38 cellular contexts compared by ENCODE assay signal in the genomic region with DNA sequence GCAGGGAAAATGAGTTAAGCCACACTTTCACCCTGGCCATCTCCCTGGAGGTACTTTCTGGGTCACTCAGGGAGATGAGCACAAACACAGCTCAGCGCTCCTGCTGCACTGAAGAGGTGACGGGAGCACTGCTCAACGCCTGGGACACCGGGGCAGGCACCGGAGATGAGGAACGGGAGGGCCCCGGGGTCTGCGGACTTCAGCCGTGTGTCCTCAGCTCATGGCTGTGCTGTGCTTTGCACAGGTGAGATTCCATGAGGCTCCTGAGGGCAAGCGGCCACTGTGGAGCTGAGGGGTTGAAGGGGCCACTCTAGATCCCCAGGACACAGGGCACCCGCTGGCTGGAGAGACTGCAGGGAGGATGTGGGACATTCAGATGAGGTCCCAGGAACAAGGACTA.
"Had no signal": no experiment of that assay in that cellular context is flagged by ENCODE, and none has a peak within 500 bp of the region (broad histone marks: within the 10 kb centered on the region; RNA-seq: fewer than 3 reads in every experiment).

No MANE protein-coding gene starts in this region.

- DNase-seq: activated effector memory CD4-positive, alpha-beta T cell treated with anti-CD3 and anti-CD28 coated beads, Interleukin-2, amount 50 U/mL, for 16 hours; activated effector memory CD4-positive, alpha-beta T cell treated with Interleukin-2 at 50 U/mL for 16 hours; activated gamma-delta T cell; activated gamma-delta T cell treated with Interleukin-2 at 50 U/mL for 16 hours; activated naive CD4-positive, alpha-beta T cell; activated naive CD4-positive, alpha-beta T cell treated with anti-CD3 and anti-CD28 coated beads for 36 hours; activated naive CD4-positive, alpha-beta T cell treated with anti-CD3 and anti-CD28 coated beads, Interleukin-2, amount 10 ng/mL, durations not matched to agents 7 days and 5 days; activated naive CD4-positive, alpha-beta T cell treated with anti-CD3 and anti-CD28 coated beads, Interleukin-2, amount 50 U/mL, for 16 hours; activated naive CD4-positive, alpha-beta T cell treated with Interleukin-2 at 50 U/mL for 16 hours; activated naive CD8-positive, alpha-beta T cell treated with anti-CD3 and anti-CD28 coated beads for 36 hours; activated naive CD8-positive, alpha-beta T cell treated with anti-CD3 and anti-CD28 coated beads, Interleukin-2, amount 10 ng/mL, durations not matched to agents 7 days and 5 days; activated naive CD8-positive, alpha-beta T cell treated with anti-CD3 and anti-CD28 coated beads, Interleukin-2, amount 50 U/mL, for 24 hours; activated T-cell treated with anti-CD3 and anti-CD28 coated beads, Interleukin-2, amount 50 U/mL, for 1 hour; activated T-cell treated with anti-CD3 and anti-CD28 coated beads, Interleukin-2, amount 50 U/mL, for 24 hours; activated T-cell treated with anti-CD3 and anti-CD28 coated beads, Interleukin-2, amount 50 U/mL, for 4 hours; activated T-cell treated with anti-CD3 and anti-CD28 coated beads, Interleukin-2, amount 50 U/mL, for 48 hours; activated T-cell treated with anti-CD3 and anti-CD28 coated beads, Interleukin-2, amount 50 U/mL, for 72 hours; adrenal gland; amniotic stem cell; amygdala; anterior cingulate cortex; aorta; body of pancreas; brain microvascular endothelial cell; caudate nucleus; central memory CD4-positive, alpha-beta T cell; cerebellar nuclear complex had no signal

- H3K9me3 ChIP-seq: adrenal gland, ascending aorta, body of pancreas had no signal

- H3K9me3 Mint-ChIP-seq: activated naive CD4-positive, alpha-beta T cell treated with anti-CD3 and anti-CD28 coated beads for 36 hours; activated naive CD4-positive, alpha-beta T cell treated with anti-CD3 and anti-CD28 coated beads, Interleukin-2, amount 10 ng/mL, durations not matched to agents 7 days and 5 days; activated T-helper 17 cell treated with anti-CD3 and anti-CD28 coated beads, Interleukin-2, amount 50 U/mL, for 72 hours had no signal

- H3K4me1 ChIP-seq: adrenal gland, ascending aorta, body of pancreas, breast epithelium had no signal

- H3K4me1 Mint-ChIP-seq: activated naive CD4-positive, alpha-beta T cell treated with anti-CD3 and anti-CD28 coated beads, Interleukin-2, amount 10 ng/mL, durations not matched to agents 7 days and 5 days; activated naive CD4-positive, alpha-beta T cell treated with anti-CD3 and anti-CD28 coated beads, Interleukin-2, amount 50 U/mL, for 24 hours; activated naive CD8-positive, alpha-beta T cell treated with anti-CD3 and anti-CD28 coated beads for 36 hours; activated naive CD8-positive, alpha-beta T cell treated with anti-CD3 and anti-CD28 coated beads, Interleukin-2, amount 10 ng/mL, durations not matched to agents 7 days and 5 days; activated naive CD8-positive, alpha-beta T cell treated with anti-CD3 and anti-CD28 coated beads, Interleukin-2, amount 50 U/mL, for 24 hours; activated T-helper 17 cell treated with anti-CD3 and anti-CD28 coated beads, Interleukin-2, amount 50 U/mL, for 72 hours; brain; central memory CD8-positive, alpha-beta T cell had no signal

- H3K36me3 ChIP-seq: adrenal gland, ascending aorta, brain microvascular endothelial cell, breast epithelium, cardiac muscle cell had no signal

- H3K27me3 Mint-ChIP-seq: activated naive CD8-positive, alpha-beta T cell treated with anti-CD3 and anti-CD28 coated beads, Interleukin-2, amount 10 ng/mL, durations not matched to agents 7 days and 5 days had no signal

- H3K36me3 Mint-ChIP-seq: activated naive CD4-positive, alpha-beta T cell treated with anti-CD3 and anti-CD28 coated beads, Interleukin-2, amount 10 ng/mL, durations not matched to agents 7 days and 5 days; activated naive CD4-positive, alpha-beta T cell treated with anti-CD3 and anti-CD28 coated beads, Interleukin-2, amount 50 U/mL, for 24 hours; activated naive CD4-positive, alpha-beta T cell treated with anti-CD3 and anti-CD28 coated beads, Interleukin-2, amount 50 U/mL, for 72 hours; activated naive CD8-positive, alpha-beta T cell; activated naive CD8-positive, alpha-beta T cell treated with anti-CD3 and anti-CD28 coated beads for 36 hours; activated naive CD8-positive, alpha-beta T cell treated with anti-CD3 and anti-CD28 coated beads, Interleukin-2, amount 10 ng/mL, durations not matched to agents 7 days and 5 days; brain had no signal

- H3K4me3 Mint-ChIP-seq: activated naive CD4-positive, alpha-beta T cell treated with anti-CD3 and anti-CD28 coated beads for 36 hours; activated naive CD4-positive, alpha-beta T cell treated with anti-CD3 and anti-CD28 coated beads, Interleukin-2, amount 10 ng/mL, durations not matched to agents 7 days and 5 days; activated naive CD4-positive, alpha-beta T cell treated with anti-CD3 and anti-CD28 coated beads, Interleukin-2, amount 50 U/mL, for 24 hours; activated naive CD8-positive, alpha-beta T cell; activated naive CD8-positive, alpha-beta T cell treated with anti-CD3 and anti-CD28 coated beads for 36 hours; activated naive CD8-positive, alpha-beta T cell treated with anti-CD3 and anti-CD28 coated beads, Interleukin-2, amount 10 ng/mL, durations not matched to agents 7 days and 5 days; activated naive CD8-positive, alpha-beta T cell treated with anti-CD3 and anti-CD28 coated beads, Interleukin-2, amount 50 U/mL, for 24 hours; activated T-cell treated with anti-CD3 and anti-CD28 coated beads, Interleukin-2, amount 50 U/mL, for 24 hours; activated T-cell treated with anti-CD3 and anti-CD28 coated beads, Interleukin-2, amount 50 U/mL, for 4 hours; activated T-cell treated with anti-CD3 and anti-CD28 coated beads, Interleukin-2, amount 50 U/mL, for 72 hours; activated T-helper 1 cell treated with anti-CD3 and anti-CD28 coated beads, Interleukin-12 subunit alpha, Interleukin-12 subunit beta, Interleukin-2, Interleukin-4 antibody, amounts not matched to agents 30 ng/mL and 10 ng/mL and 1 ng/mL, durations not matched to agents 14 hours and 24 hours and 36 hours; activated T-helper 17 cell treated with anti-CD3 and anti-CD28 coated beads, Interleukin-2, amount 50 U/mL, for 72 hours; brain; central memory CD8-positive, alpha-beta T cell had no signal

- ATAC-seq: activated naive CD4-positive, alpha-beta T cell treated with anti-CD3 and anti-CD28 coated beads, Interleukin-2, amount 50 U/mL, for 72 hours; activated naive CD8-positive, alpha-beta T cell treated with anti-CD3 and anti-CD28 coated beads, Interleukin-2, amount 50 U/mL, for 24 hours; activated T-cell treated with anti-CD3 and anti-CD28 coated beads, Interleukin-2, amount 50 U/mL, for 4 hours; activated T-cell treated with anti-CD3 and anti-CD28 coated beads, Interleukin-2, amount 50 U/mL, for 72 hours; activated T-helper 17 cell treated with anti-CD3 and anti-CD28 coated beads, Interleukin-2, amount 50 U/mL, for 72 hours; body of pancreas had no signal

- H3K27me3 ChIP-seq: adrenal gland, ascending aorta, body of pancreas, brain microvascular endothelial cell, cardiac muscle cell had no signal

- H3K27ac Mint-ChIP-seq: activated naive CD4-positive, alpha-beta T cell treated with anti-CD3 and anti-CD28 coated beads for 36 hours; activated naive CD4-positive, alpha-beta T cell treated with anti-CD3 and anti-CD28 coated beads, Interleukin-2, amount 10 ng/mL, durations not matched to agents 7 days and 5 days; activated naive CD4-positive, alpha-beta T cell treated with anti-CD3 and anti-CD28 coated beads, Interleukin-2, amount 50 U/mL, for 24 hours; activated naive CD4-positive, alpha-beta T cell treated with anti-CD3 and anti-CD28 coated beads, Interleukin-2, amount 50 U/mL, for 72 hours; activated naive CD8-positive, alpha-beta T cell; activated naive CD8-positive, alpha-beta T cell treated with anti-CD3 and anti-CD28 coated beads for 36 hours; activated naive CD8-positive, alpha-beta T cell treated with anti-CD3 and anti-CD28 coated beads, Interleukin-2, amount 10 ng/mL, durations not matched to agents 7 days and 5 days; activated naive CD8-positive, alpha-beta T cell treated with anti-CD3 and anti-CD28 coated beads, Interleukin-2, amount 50 U/mL, for 24 hours; activated T-cell treated with anti-CD3 and anti-CD28 coated beads, Interleukin-2, amount 50 U/mL, for 24 hours; activated T-cell treated with anti-CD3 and anti-CD28 coated beads, Interleukin-2, amount 50 U/mL, for 72 hours; activated T-helper 1 cell treated with anti-CD3 and anti-CD28 coated beads, Interleukin-12 subunit alpha, Interleukin-12 subunit beta, Interleukin-2, Interleukin-4 antibody, amounts not matched to agents 30 ng/mL and 10 ng/mL and 1 ng/mL, durations not matched to agents 14 hours and 24 hours and 36 hours; activated T-helper 17 cell treated with anti-CD3 and anti-CD28 coated beads, Interleukin-2, amount 50 U/mL, for 72 hours; activated T-helper 2 cell treated with anti-CD3 and anti-CD28 coated beads, Interferon-gamma antibody, Interleukin-2, Interleukin-4, amounts not matched to agents 10 μg/mL and 5 μg/mL and 100 μg/mL, durations not matched to agents 14 hours and 24 hours and 36 hours; brain had no signal

- H3K27ac ChIP-seq: adrenal gland, ascending aorta, body of pancreas, brain microvascular endothelial cell, breast epithelium, cardiac muscle cell had no signal

- H3K4me3 ChIP-seq: adrenal gland, ascending aorta, body of pancreas, breast epithelium, cardiac muscle cell had no signal
